Comparison of ENCODE assay signal across 36 cellular contexts in the genomic region with DNA sequence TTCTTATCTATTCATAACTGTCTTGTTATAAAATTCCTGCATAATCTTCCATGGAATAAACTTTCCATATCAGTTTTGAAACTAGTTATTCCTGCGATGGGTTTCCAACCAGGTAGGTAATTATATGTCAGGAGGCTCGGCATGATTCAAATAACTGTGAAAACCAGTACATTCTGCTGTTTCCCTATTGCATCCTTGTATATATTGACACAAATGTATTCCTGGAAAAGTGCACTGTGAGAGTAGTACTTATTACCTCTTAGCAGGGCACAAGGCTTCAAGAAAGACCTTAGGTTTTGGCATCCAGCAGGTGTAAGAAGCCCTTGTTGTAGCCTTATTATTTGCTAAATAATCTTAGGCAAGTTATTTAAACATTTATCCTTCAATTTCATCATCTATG.
"Had no signal": no experiment of that assay in that cellular context is flagged by ENCODE, and none has a peak within 500 bp of the region (broad histone marks: within the 10 kb centered on the region; RNA-seq: fewer than 3 reads in every experiment).

No MANE protein-coding gene starts in this region.

- DNase-seq: Kasumi-1, KBM-7, KG1, MG63, MM.1S, MV-4-11, NCI-H1048, NCI-H1092, NCI-H1092 treated with DMSO at 0.1 percent for 48 hours, NCI-H1105, NCI-H1105 treated with DMSO at 0.1 percent for 48 hours, NCI-H1417, NCI-H1417 treated with DMSO at 0.1 percent for 48 hours, NCI-H1436, NCI-H1436 treated with DMSO at 0.1 percent for 48 hours, NCI-H146, NCI-H1694, NCI-H1694 treated with DMSO at 0.1 percent for 48 hours, NCI-H187, NCI-H187 treated with DMSO at 0.1 percent for 48 hours, NCI-H1930, NCI-H2029, NCI-H2029 treated with DMSO at 0.1 percent for 48 hours, NCI-H2081, NCI-H2081 treated with DMSO at 0.1 percent for 48 hours, NCI-H2107, NCI-H2171, NCI-H2171 treated with DMSO at 0.1 percent for 48 hours, NCI-H2227 treated with DMSO at 0.1 percent for 48 hours, NCI-H226, NCI-H345, NCI-H446, NCI-H446 treated with DMSO at 0.1 percent for 48 hours, NCI-H510A, NCI-H510A treated with DMSO at 0.1 percent for 48 hours had no signal

- H3K9me3 ChIP-seq: MG63 had no signal

- H3K4me3 ChIP-seq: MG63 had no signal

- H3K27me3 ChIP-seq: MG63 had no signal

- H3K27ac ChIP-seq: KMS-11 had no signal

- H3K4me2 ChIP-seq: KMS-11 had no signal

- H3K36me3 ChIP-seq: MG63 had no signal

- H3K9ac ChIP-seq: KMS-11 had no signal
